ENCODE assay signal across 22 cellular contexts in the genomic region with DNA sequence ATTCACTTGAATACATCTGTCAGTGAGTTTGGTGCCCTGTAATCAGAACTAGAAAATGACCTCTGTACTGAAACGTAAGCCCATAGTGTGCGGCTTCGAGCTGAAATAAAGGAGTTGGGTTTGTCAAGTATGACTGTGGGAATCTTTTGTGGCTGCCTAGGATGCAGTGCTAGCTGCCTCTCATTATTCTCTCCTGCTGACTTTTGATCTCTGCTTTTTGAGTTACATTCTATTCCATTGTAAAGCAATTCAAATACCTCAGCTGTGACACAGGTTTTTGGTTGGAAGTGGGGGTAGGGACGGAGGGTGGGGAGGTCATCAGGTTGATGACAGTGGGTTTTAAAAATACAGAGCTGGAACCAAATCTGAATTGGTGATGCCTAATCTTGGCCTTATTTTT. TPM values are rescaled to one million over a fixed set of nuclear protein-coding genes. Genes with fewer than 3 reads are reported as not detected.
DNase-seq lines count a peak whose midpoint lies in the region; ATAC-seq and TF ChIP-seq lines count a peak whose summit lies in the region.
"Had no signal": no experiment of that assay in that cellular context is flagged by ENCODE, and none has a peak within 500 bp of the region (broad histone marks: within the 10 kb centered on the region; RNA-seq: fewer than 3 reads in every experiment).

No MANE protein-coding gene starts in this region.

- peaks cover 9% of the 10 kb centered on the region for H3K4me1 Mint-ChIP-seq in endodermal cell

- peak overlapping the region; percentile 65 for H3K27ac Mint-ChIP-seq in endodermal cell
- H3K27ac Mint-ChIP-seq: HFFc6 had no signal

- peak; percentile 67 for DNase-seq in endodermal cell
- DNase-seq in iPS-NIHi7 (ENCODE audit: extremely low spot score): peak; percentile 32
- no peak for DNase-seq in NCI-H526 (lab: John Stamatoyannopoulos, UW)
- DNase-seq in NCI-H1436 treated with DMSO at 0.1 percent for 48 hours (lab: John Stamatoyannopoulos, UW): no peak
- DNase-seq: BE2C, DMS79, GOT3, HFFc6, IMR-90, NCI-H1105, NCI-H2081, NCI-H226, NCI-H510A treated with DMSO at 0.1 percent for 48 hours, NCI-H774, Peyer's patch had no signal

- H3K9ac ChIP-seq in ES-I3 (ENCODE audit: low read depth, low read length) (peak overlapping the region; percentile 26), HUES48 (ENCODE audit: low read depth, low read length) (peak overlapping the region; percentile 7; the same call in 1 of the 2 replicates), endodermal cell (ENCODE audit: extremely low read depth, low read length, poor library complexity, severe bottlenecking) (no peak overlapping the region)
- H3K9ac ChIP-seq: KMS-11 had no signal

- H3K9me3 ChIP-seq in ES-I3 (ENCODE audit: control insufficient read depth, insufficient read depth, low read length) (no peaks in the 10 kb centered on the region), HUES48 (ENCODE audit: control insufficient read depth, insufficient read depth, low read length) (no peaks in the 10 kb centered on the region), endodermal cell (ENCODE audit: control insufficient read depth, low read length) (no peaks in the 10 kb centered on the region)
- H3K9me3 ChIP-seq: A549, BE2C, Peyer's patch had no signal

- H3K27ac ChIP-seq in HUES48 (ENCODE audit: low read depth, low read length) (peak overlapping the region; percentile 84), endodermal cell (ENCODE audit: low read depth, low read length) (peak overlapping the region; percentile 89)
- H3K27ac ChIP-seq: A549, KMS-11, Peyer's patch had no signal

- no peaks in the 10 kb centered on the region for H3K27me3 Mint-ChIP-seq in endodermal cell (ENCODE audit: insufficient read depth)

- ATAC-seq in GM18519 (IDR thresholded peaks at IDR 0.05; ENCODE audit: low FRiP score, unreplicated experiment): no peak
- ATAC-seq in GM18502 (IDR thresholded peaks at IDR 0.05; ENCODE audit: poor library complexity, unreplicated experiment): no peak
- ATAC-seq: A549, SK-N-SH treated with all-trans-retinoic acid at 6 μM for 48 hours had no signal

- H3K36me3 Mint-ChIP-seq in endodermal cell (ENCODE audit: low read depth): no peaks in the 10 kb centered on the region

- H3K36me3 ChIP-seq in ES-I3 (ENCODE audit: insufficient read depth, low read length) (no peaks in the 10 kb centered on the region), HUES48 (ENCODE audit: control insufficient read depth, insufficient read depth, low read length) (no peaks in the 10 kb centered on the region), endodermal cell (ENCODE audit: control insufficient read depth, insufficient read depth, low read length) (no peaks in the 10 kb centered on the region)
- H3K36me3 ChIP-seq: Peyer's patch had no signal

- H3K9me3 Mint-ChIP-seq in endodermal cell: no peaks in the 10 kb centered on the region
- H3K9me3 Mint-ChIP-seq: HFFc6 had no signal

- WGBS in endodermal cell (ENCODE audit: insufficient coverage in 1 of 2, insufficient read length in 1 of 2), 2 experiments: 45 to 73% methylated on average over 4 of the region's 4 CpGs

- H3K4me3 ChIP-seq in HUES48 (ENCODE audit: low read depth, low read length) (peak overlapping the region; percentile 15; the same call in 1 of the 2 replicates), endodermal cell (ENCODE audit: low read length) (no peak overlapping the region)
- H3K4me3 ChIP-seq: A549, Peyer's patch had no signal

- H3K4me3 Mint-ChIP-seq in endodermal cell: no peak overlapping the region
- H3K4me3 Mint-ChIP-seq: HFFc6 had no signal

- no peaks in the 10 kb centered on the region for H3K27me3 ChIP-seq in HUES48 (ENCODE audit: control insufficient read depth, insufficient read depth, low read length)
- no peaks in the 10 kb centered on the region for H3K27me3 ChIP-seq in endodermal cell (ENCODE audit: control insufficient read depth, insufficient read depth, low read length, poor library complexity, severe bottlenecking)
- H3K27me3 ChIP-seq: BE2C, Peyer's patch had no signal

- peaks cover 30% of the 10 kb centered on the region for H3K4me1 ChIP-seq in ES-I3 (ENCODE audit: insufficient read depth, low read length)
- peaks cover 45% of the 10 kb centered on the region for H3K4me1 ChIP-seq in HUES48 (ENCODE audit: control insufficient read depth, insufficient read depth, low read length)
- no peaks in the 10 kb centered on the region for H3K4me1 ChIP-seq in endodermal cell (ENCODE audit: control insufficient read depth, insufficient read depth, low read length)
- H3K4me1 ChIP-seq: A549, Peyer's patch had no signal

- TF ChIP-seq CTCF in endodermal cell (conservative IDR thresholded peaks at IDR 0.05): no peak

RNA-seq across cellular contexts. Expression of a gene that starts 40.4 kb away (rescaled TPM):
- total RNA-seq in endodermal cell: 10 to 100 TPM; 25.0 to 50.2 TPM
- 5.2 TPM for polyA plus RNA-seq in endodermal cell (2013, experiment 1 of 2)
- polyA plus RNA-seq in endodermal cell (2013, experiment 2 of 2): 6.5 TPM
- total RNA-seq: HFFc6, IMR-90 had no signal
- polyA plus RNA-seq: IMR-90 had no signal

Comparison
In these comparisons a context has a peak if more than half of its experiments do, and no peak if none do; other contexts are left out.
1. DNase-seq: peak in endodermal cell (single experiment) and iPS-NIHi7 (single experiment); none in NCI-H526 (0 of 2) and NCI-H1436 treated with DMSO at 0.1 percent for 48 hours (single experiment).